In genomic region chr6:44256291-44257006, GRCh38 we compare ENCODE assay signal across 1 cellular context.
TF ChIP-seq lines count a peak whose summit lies in the region.

No MANE protein-coding gene starts in this region.

TF ChIP-seq in HCT116, 20 proteins besides CTCF, POLR2A, EP300 and RAD21:
- TF ChIP-seq TCF7L2 (IDR thresholded peaks at IDR 0.05; ENCODE audit: borderline replicate concordance, extremely low read depth, insufficient read depth, insufficient read length) = no peak
- no peak for TF ChIP-seq ZNF274 (IDR thresholded peaks at IDR 0.05; ENCODE audit: low read depth, low read length)
- no peak for TF ChIP-seq REST (IDR thresholded peaks at IDR 0.05; ENCODE audit: low read depth)
- TF ChIP-seq EZH2 (IDR thresholded peaks at IDR 0.05) = no peak
- no peak for TF ChIP-seq POLR2AphosphoS5 (IDR thresholded peaks at IDR 0.05; ENCODE audit: low read depth, low read length)
- TF ChIP-seq ZBTB33 (IDR thresholded peaks at IDR 0.05; ENCODE audit: extremely low read depth, insufficient replicate concordance, low read length) = no peak
- TF ChIP-seq SRF (IDR thresholded peaks at IDR 0.05; ENCODE audit: low read depth) = no peak
- no peak for TF ChIP-seq CEBPB (IDR thresholded peaks at IDR 0.05; ENCODE audit: low read depth)
